Comparison of ENCODE assay signal across 33 cellular contexts in genomic region chr16:57613514-57613913, GRCh38. TPM values are rescaled to one million over a fixed set of nuclear protein-coding genes. Genes with fewer than 3 reads are reported as not detected.
DNase-seq lines count a peak whose midpoint lies in the region; ATAC-seq, FAIRE-seq and TF ChIP-seq lines count a peak whose summit lies in the region.
"Had no signal": no experiment of that assay in that cellular context is flagged by ENCODE, and none has a peak within 500 bp of the region (broad histone marks: within the 10 kb centered on the region; RNA-seq: fewer than 3 reads in every experiment).

No MANE protein-coding gene starts in this region.

- POLR2A ChIA-PET in Caco-2 (lab: Charles Lee): no interaction called here

- H3K36me3 ChIP-seq in heart right ventricle (no peaks in the 10 kb centered on the region), kidney (ENCODE audit: control insufficient read depth in 1 of 2, insufficient read depth in 2 of 2, low read length in 2 of 2) (no peaks in the 10 kb centered on the region), Caco-2 (ENCODE audit: control insufficient read depth, insufficient read depth, low read length) (no peaks in the 10 kb centered on the region)
- H3K36me3 ChIP-seq: adrenal gland, BLaER1, gastrocnemius medialis, neural progenitor cell, pancreas, tibial artery had no signal

- H3K27ac Mint-ChIP-seq in activated naive CD8-positive, alpha-beta T cell treated with anti-CD3 and anti-CD28 coated beads for 36 hours: peak overlapping the region; percentile 83
- no peak overlapping the region for H3K27ac Mint-ChIP-seq in Caco-2 (ENCODE audit: unreplicated experiment)
- H3K27ac Mint-ChIP-seq: memory B cell; T-helper 1 cell treated with Interleukin-12 subunit alpha and Interleukin-12 subunit beta and Interleukin-4 antibody, amounts not matched to agents 30 μg/mL and 1 μg/mL, for 36 hours had no signal

- CTCF ChIA-PET in Caco-2 (lab: Charles Lee): no interaction called here

- BruUV-seq in Caco-2 (replicated peaks; lab: Mats Ljungman, UMichigan): no TSS peak

- WGBS in heart right ventricle, 2 donors: 54 to 67% methylated on average over 4 of the region's 4 CpGs

- H3K4me1 Mint-ChIP-seq in activated naive CD8-positive, alpha-beta T cell treated with anti-CD3 and anti-CD28 coated beads for 36 hours: peaks cover 58% of the 10 kb centered on the region
- H3K4me1 Mint-ChIP-seq in Caco-2 (ENCODE audit: low read depth, unreplicated experiment): peaks cover 14% of the 10 kb centered on the region

- no peak overlapping the region for H3K9ac ChIP-seq in kidney (ENCODE audit: low read length in 2 of 2)
- H3K9ac ChIP-seq: BLaER1, neural progenitor cell had no signal

- H3K9me3 Mint-ChIP-seq in activated naive CD8-positive, alpha-beta T cell treated with anti-CD3 and anti-CD28 coated beads for 36 hours: no peaks in the 10 kb centered on the region
- no peaks in the 10 kb centered on the region for H3K9me3 Mint-ChIP-seq in Caco-2 (ENCODE audit: unreplicated experiment)
- H3K9me3 Mint-ChIP-seq: memory B cell; neural progenitor cell; T-helper 1 cell treated with Interleukin-12 subunit alpha and Interleukin-12 subunit beta and Interleukin-4 antibody, amounts not matched to agents 30 μg/mL and 1 μg/mL, for 36 hours had no signal

- intact Hi-C loops in cardiac septum (cut with DNase I): no loop called here
- intact Hi-C loops in heart right ventricle (cut with DNase I): no loop called here
- intact Hi-C loops in kidney (cut with DNase I): no loop called here
- intact Hi-C loops in Caco-2 (cut with micrococcal nuclease; ENCODE audit: unreplicated experiment): no loop called here

- no peaks in the 10 kb centered on the region for H3K27me3 Mint-ChIP-seq in activated naive CD8-positive, alpha-beta T cell treated with anti-CD3 and anti-CD28 coated beads for 36 hours
- no peaks in the 10 kb centered on the region for H3K27me3 Mint-ChIP-seq in Caco-2 (ENCODE audit: insufficient read depth, unreplicated experiment)

- H3K9me3 ChIP-seq in heart right ventricle (no peaks in the 10 kb centered on the region), kidney (ENCODE audit: control insufficient read depth in 1 of 2, low read length in 2 of 2) (no peaks in the 10 kb centered on the region), Caco-2 (no peaks in the 10 kb centered on the region)
- H3K9me3 ChIP-seq: adrenal gland, BLaER1, gastrocnemius medialis, pancreas, tibial artery had no signal

- H3K4me3 Mint-ChIP-seq in activated naive CD8-positive, alpha-beta T cell treated with anti-CD3 and anti-CD28 coated beads for 36 hours: no peak overlapping the region
- no peak overlapping the region for H3K4me3 Mint-ChIP-seq in Caco-2 (ENCODE audit: unreplicated experiment)
- H3K4me3 Mint-ChIP-seq: memory B cell; neural progenitor cell; T-helper 1 cell treated with Interleukin-12 subunit alpha and Interleukin-12 subunit beta and Interleukin-4 antibody, amounts not matched to agents 30 μg/mL and 1 μg/mL, for 36 hours had no signal

- H3K4me1 ChIP-seq in heart right ventricle (peaks cover 0 to 14% (median 12%) of the 10 kb centered on the region in 9 donors), kidney (ENCODE audit: control insufficient read depth in 1 of 2, insufficient read depth in 1 of 2, low read depth in 1 of 2, low read length in 2 of 2) (peaks cover 11% of the 10 kb centered on the region in 2 donors), Caco-2 (peaks cover 18% of the 10 kb centered on the region)
- H3K4me1 ChIP-seq: tibial artery had no signal

- peaks cover 2% of the 10 kb centered on the region for H3K36me3 Mint-ChIP-seq in activated naive CD8-positive, alpha-beta T cell treated with anti-CD3 and anti-CD28 coated beads for 36 hours
- no peaks in the 10 kb centered on the region for H3K36me3 Mint-ChIP-seq in Caco-2 (ENCODE audit: insufficient read depth, unreplicated experiment)
- H3K36me3 Mint-ChIP-seq: memory B cell, neural progenitor cell had no signal

- no peak overlapping the region for H3K27ac ChIP-seq in heart right ventricle
- no peak overlapping the region for H3K27ac ChIP-seq in kidney (ENCODE audit: low read depth in 2 of 2, low read length in 2 of 2)
- H3K27ac ChIP-seq: adrenal gland, gastrocnemius medialis, neural progenitor cell, tibial artery had no signal

- no peak for TF ChIP-seq CTCF in heart right ventricle (IDR thresholded peaks at IDR 0.05)
- no peak for TF ChIP-seq CTCF in kidney (IDR thresholded peaks at IDR 0.05; ENCODE audit: borderline replicate concordance, extremely low read depth, insufficient read depth)
- TF ChIP-seq CTCF in Caco-2 (IDR thresholded peaks at IDR 0.05; ENCODE audit: insufficient read depth in 1 of 2, low read depth in 1 of 2, low read length in 1 of 2, severe bottlenecking in 1 of 2, unreplicated experiment in 1 of 2): no peak

- H3K4me3 ChIP-seq in heart right ventricle (no peak overlapping the region), kidney (ENCODE audit: low read length in 2 of 2) (no peak overlapping the region), Caco-2 (ENCODE audit: low read depth, low read length) (no peak overlapping the region)
- H3K4me3 ChIP-seq: adrenal gland, BLaER1, gastrocnemius medialis, neural progenitor cell, pancreas, smooth muscle cell, tibial artery had no signal

- no peak for FAIRE-seq in kidney (lab: Jason Lieb, UNC)
- FAIRE-seq: pancreas, TTC549 had no signal

- peak; percentile 41 for DNase-seq in cardiac septum (ENCODE audit: low spot score)
- DNase-seq in heart right ventricle: no peak
- no peak for DNase-seq in activated naive CD8-positive, alpha-beta T cell treated with anti-CD3 and anti-CD28 coated beads for 36 hours
- peak; percentile 8 for DNase-seq in kidney
- DNase-seq in GM19240 (ENCODE audit: insufficient read length, low spot score): no peak
- no peak for DNase-seq in Caco-2
- DNase-seq: activated CD4-positive, alpha-beta T cell treated with anti-CD3 and anti-CD28 coated beads, Interleukin-2, amount 50 U/mL, for 4 hours; activated CD4-positive, CD25-positive, alpha-beta regulatory T cell; activated CD8-positive, alpha-beta memory T cell treated with anti-CD3 and anti-CD28 coated beads, Interleukin-2, amount 50 U/mL, for 48 hours; activated gamma-delta T cell treated with Interleukin-2 at 50 U/mL for 16 hours; gastrocnemius medialis; H7; hippocampal formation; NCI-H1105; NCI-H187 treated with DMSO at 0.1 percent for 48 hours; NCI-H524 treated with DMSO at 0.1 percent for 48 hours; PC-3; retina; stimulated activated CD4-positive, alpha-beta T cell treated with anti-CD3 and anti-CD28 coated beads, Interleukin-1b, Interleukin-23, amount 100 ng/mL, for 48 hours had no signal

- no peaks in the 10 kb centered on the region for H3K27me3 ChIP-seq in heart right ventricle
- no peaks in the 10 kb centered on the region for H3K27me3 ChIP-seq in Caco-2 (replicated peaks; ENCODE audit: control insufficient read depth, insufficient read depth, low read length)
- H3K27me3 ChIP-seq: adrenal gland, BLaER1, gastrocnemius medialis, neural progenitor cell, pancreas, tibial artery had no signal

- ATAC-seq in heart right ventricle (no peak), GM19463 (IDR thresholded peaks at IDR 0.05; ENCODE audit: unreplicated experiment) (no peak)
- ATAC-seq: gastrocnemius medialis, pancreas, PC-3, SK-N-SH treated with all-trans-retinoic acid at 6 μM for 48 hours had no signal

RNA-seq across cellular contexts. Expression of gene ADGRG1, which starts 14.9 kb away (rescaled TPM):
- total RNA-seq in cardiac septum: 15.9 TPM
- 10 to 100 TPM; 11.1 to 46.3 (median 18.5) TPM for total RNA-seq in heart right ventricle
- polyA plus RNA-seq in heart right ventricle: 10 to 100 TPM; 19.2 to 27.7 TPM
- total RNA-seq in activated naive CD8-positive, alpha-beta T cell treated with anti-CD3 and anti-CD28 coated beads for 36 hours: 1 to 10 TPM; 2.8 to 3.0 TPM
- total RNA-seq in kidney: 351 TPM
- 188 TPM for polyA plus RNA-seq in kidney (ENCODE audit: insufficient read depth, low read depth, low replicate concordance)
- 153 and 195 TPM in 2 replicates for total RNA-seq in Caco-2 (2022)

RNA-seq across cellular contexts. Expression of gene ADGRG3, which starts 54.6 kb away (rescaled TPM):
- total RNA-seq in cardiac septum: 1.0 TPM
- 1 to 10 TPM in 2 of 10 donors, under 1 TPM in 6, not detected in 2; 0.29 to 2.4 (median 0.65) TPM for total RNA-seq in heart right ventricle
- under 1 TPM; 0.22 to 0.57 TPM for polyA plus RNA-seq in heart right ventricle
- total RNA-seq in activated naive CD8-positive, alpha-beta T cell treated with anti-CD3 and anti-CD28 coated beads for 36 hours: not detected
- total RNA-seq in kidney: 1.8 TPM
- 0.17 TPM for polyA plus RNA-seq in kidney (ENCODE audit: insufficient read depth, low read depth, low replicate concordance)
- total RNA-seq in Caco-2 (2022): 0.25 TPM in 1 of 2 replicates, not detected in the other
- total RNA-seq: fibroblast of lung, G401, HT-29, PC-3 had no signal
- polyA plus RNA-seq: fibroblast of lung, smooth muscle cell had no signal

Comparison
In these comparisons a context has a peak if more than half of its experiments do, and no peak if none do; other contexts are left out.
1. DNase-seq: peak in cardiac septum (single experiment) and kidney (single experiment); none in heart right ventricle (0 of 2), activated naive CD8-positive, alpha-beta T cell treated with anti-CD3 and anti-CD28 coated beads for 36 hours (single experiment), GM19240 (single experiment) and Caco-2 (0 of 2).